In genomic region chr16:67246945-67247697, GRCh38 we compare ENCODE assay signal across 1 cellular context.
TF ChIP-seq lines count a peak whose summit lies in the region.

Gene FHOD1 (minus strand): TSS chr16:67247481. CDS start chr16:67247410, 71 bp downstream.

TF ChIP-seq in Ishikawa, 13 proteins besides CTCF, POLR2A, EP300 and RAD21 (continued from another document):
- no peak for TF ChIP-seq REST (IDR thresholded peaks at IDR 0.05; ENCODE audit: low read depth)
- TF ChIP-seq TAF1 (IDR thresholded peaks at IDR 0.05; ENCODE audit: low read depth): peak; percentile 68
- TF ChIP-seq TCF12 (IDR thresholded peaks at IDR 0.05; ENCODE audit: low read depth): no peak
- TF ChIP-seq YY1 (IDR thresholded peaks at IDR 0.05; ENCODE audit: low read depth): peak; percentile 63; the same call in 1 of the 2 replicates
- TF ChIP-seq CREB1 (IDR thresholded peaks at IDR 0.05; ENCODE audit: low read depth): no peak
- TF ChIP-seq NFIC (IDR thresholded peaks at IDR 0.05): 0 out of 2 replicates have a peak, but pooled peaks have one; percentile 14
- TF ChIP-seq MAX (IDR thresholded peaks at IDR 0.05): peak; percentile 85
- no peak for TF ChIP-seq TEAD4 (IDR thresholded peaks at IDR 0.05)
